1 cellular context compared by ENCODE assay signal in genomic region chr9:135976944-135977343, GRCh38.
TF ChIP-seq lines count a peak whose summit lies in the region.

No MANE protein-coding gene starts in this region.

TF ChIP-seq in H1, 55 proteins besides CTCF, POLR2A, EP300 and RAD21:
- TF ChIP-seq SIN3A (conservative IDR thresholded peaks at IDR 0.05 in 1 of 2, IDR thresholded peaks at IDR 0.05 in 1 of 2; ENCODE audit: low read depth in 1 of 2, low read length in 2 of 2) (0 out of 4 replicates have a peak, but pooled peaks of 1 of the 2 experiments have one; percentile 31), SIX5 (IDR thresholded peaks at IDR 0.05; ENCODE audit: low read depth, low read length) (no peak)
